Comparison of ENCODE assay signal across 2 cellular contexts in the genomic region with DNA sequence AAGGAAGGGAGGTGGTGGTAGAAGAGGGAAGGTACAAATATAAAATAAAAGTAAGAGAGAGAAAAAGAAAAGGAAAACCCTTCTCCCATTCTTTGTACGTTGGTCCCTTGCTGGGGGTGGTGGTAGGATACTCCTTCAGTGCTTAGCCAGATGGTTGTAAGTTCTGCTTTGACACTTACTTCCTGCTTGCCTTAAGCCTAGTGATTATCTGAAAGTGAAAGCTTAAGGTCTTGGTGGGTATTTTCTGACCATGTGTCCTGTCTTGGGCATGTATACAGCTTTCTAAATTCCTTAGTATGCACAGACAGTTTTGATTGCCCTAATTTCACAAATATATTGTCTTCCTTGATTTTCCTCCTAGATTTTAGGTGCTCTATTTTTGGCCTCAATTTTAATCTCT.
TF ChIP-seq lines count a peak whose summit lies in the region.

No MANE protein-coding gene starts in this region.

TF ChIP-seq in GM23338, 12 proteins besides CTCF, POLR2A, EP300 and RAD21 (continued from another document and continues in another):
- TF ChIP-seq, protein P1, sequence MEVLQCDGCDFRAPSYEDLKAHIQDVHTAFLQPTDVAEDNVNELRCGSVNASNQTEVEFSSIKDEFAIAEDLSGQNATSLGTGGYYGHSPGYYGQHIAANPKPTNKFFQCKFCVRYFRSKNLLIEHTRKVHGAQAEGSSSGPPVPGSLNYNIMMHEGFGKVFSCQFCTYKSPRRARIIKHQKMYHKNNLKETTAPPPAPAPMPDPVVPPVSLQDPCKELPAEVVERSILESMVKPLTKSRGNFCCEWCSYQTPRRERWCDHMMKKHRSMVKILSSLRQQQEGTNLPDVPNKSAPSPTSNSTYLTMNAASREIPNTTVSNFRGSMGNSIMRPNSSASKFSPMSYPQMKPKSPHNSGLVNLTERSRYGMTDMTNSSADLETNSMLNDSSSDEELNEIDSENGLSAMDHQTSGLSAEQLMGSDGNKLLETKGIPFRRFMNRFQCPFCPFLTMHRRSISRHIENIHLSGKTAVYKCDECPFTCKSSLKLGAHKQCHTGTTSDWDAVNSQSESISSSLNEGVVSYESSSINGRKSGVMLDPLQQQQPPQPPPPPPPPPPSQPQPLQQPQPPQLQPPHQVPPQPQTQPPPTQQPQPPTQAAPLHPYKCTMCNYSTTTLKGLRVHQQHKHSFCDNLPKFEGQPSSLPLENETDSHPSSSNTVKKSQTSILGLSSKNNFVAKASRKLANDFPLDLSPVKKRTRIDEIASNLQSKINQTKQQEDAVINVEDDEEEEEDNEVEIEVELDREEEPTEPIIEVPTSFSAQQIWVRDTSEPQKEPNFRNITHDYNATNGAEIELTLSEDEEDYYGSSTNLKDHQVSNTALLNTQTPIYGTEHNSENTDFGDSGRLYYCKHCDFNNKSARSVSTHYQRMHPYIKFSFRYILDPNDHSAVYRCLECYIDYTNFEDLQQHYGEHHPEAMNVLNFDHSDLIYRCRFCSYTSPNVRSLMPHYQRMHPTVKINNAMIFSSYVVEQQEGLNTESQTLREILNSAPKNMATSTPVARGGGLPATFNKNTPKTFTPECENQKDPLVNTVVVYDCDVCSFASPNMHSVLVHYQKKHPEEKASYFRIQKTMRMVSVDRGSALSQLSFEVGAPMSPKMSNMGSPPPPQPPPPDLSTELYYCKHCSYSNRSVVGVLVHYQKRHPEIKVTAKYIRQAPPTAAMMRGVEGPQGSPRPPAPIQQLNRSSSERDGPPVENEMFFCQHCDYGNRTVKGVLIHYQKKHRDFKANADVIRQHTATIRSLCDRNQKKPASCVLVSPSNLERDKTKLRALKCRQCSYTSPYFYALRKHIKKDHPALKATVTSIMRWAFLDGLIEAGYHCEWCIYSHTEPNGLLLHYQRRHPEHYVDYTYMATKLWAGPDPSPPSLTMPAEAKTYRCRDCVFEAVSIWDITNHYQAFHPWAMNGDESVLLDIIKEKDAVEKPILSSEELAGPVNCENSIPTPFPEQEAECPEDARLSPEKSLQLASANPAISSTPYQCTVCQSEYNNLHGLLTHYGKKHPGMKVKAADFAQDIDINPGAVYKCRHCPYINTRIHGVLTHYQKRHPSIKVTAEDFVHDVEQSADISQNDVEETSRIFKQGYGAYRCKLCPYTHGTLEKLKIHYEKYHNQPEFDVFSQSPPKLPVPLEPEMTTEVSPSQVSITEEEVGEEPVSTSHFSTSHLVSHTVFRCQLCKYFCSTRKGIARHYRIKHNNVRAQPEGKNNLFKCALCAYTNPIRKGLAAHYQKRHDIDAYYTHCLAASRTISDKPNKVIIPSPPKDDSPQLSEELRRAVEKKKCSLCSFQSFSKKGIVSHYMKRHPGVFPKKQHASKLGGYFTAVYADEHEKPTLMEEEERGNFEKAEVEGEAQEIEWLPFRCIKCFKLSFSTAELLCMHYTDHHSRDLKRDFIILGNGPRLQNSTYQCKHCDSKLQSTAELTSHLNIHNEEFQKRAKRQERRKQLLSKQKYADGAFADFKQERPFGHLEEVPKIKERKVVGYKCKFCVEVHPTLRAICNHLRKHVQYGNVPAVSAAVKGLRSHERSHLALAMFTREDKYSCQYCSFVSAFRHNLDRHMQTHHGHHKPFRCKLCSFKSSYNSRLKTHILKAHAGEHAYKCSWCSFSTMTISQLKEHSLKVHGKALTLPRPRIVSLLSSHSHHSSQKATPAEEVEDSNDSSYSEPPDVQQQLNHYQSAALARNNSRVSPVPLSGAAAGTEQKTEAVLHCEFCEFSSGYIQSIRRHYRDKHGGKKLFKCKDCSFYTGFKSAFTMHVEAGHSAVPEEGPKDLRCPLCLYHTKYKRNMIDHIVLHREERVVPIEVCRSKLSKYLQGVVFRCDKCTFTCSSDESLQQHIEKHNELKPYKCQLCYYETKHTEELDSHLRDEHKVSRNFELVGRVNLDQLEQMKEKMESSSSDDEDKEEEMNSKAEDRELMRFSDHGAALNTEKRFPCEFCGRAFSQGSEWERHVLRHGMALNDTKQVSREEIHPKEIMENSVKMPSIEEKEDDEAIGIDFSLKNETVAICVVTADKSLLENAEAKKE (CRISPR knock-in tag; IDR thresholded peaks at IDR 0.05), result no peak
- no peak for TF ChIP-seq CREB1 (CRISPR knock-in tag; IDR thresholded peaks at IDR 0.05; ENCODE audit: low read depth)
- no peak for TF ChIP-seq EZH2phosphoT487 (IDR thresholded peaks at IDR 0.05; ENCODE audit: unreplicated experiment)
- TF ChIP-seq, protein P2, sequence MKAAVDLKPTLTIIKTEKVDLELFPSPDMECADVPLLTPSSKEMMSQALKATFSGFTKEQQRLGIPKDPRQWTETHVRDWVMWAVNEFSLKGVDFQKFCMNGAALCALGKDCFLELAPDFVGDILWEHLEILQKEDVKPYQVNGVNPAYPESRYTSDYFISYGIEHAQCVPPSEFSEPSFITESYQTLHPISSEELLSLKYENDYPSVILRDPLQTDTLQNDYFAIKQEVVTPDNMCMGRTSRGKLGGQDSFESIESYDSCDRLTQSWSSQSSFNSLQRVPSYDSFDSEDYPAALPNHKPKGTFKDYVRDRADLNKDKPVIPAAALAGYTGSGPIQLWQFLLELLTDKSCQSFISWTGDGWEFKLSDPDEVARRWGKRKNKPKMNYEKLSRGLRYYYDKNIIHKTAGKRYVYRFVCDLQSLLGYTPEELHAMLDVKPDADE (IDR thresholded peaks at IDR 0.05), result no peak
- no peak for TF ChIP-seq NANOG (IDR thresholded peaks at IDR 0.05; ENCODE audit: borderline replicate concordance)
- TF ChIP-seq, protein P3, sequence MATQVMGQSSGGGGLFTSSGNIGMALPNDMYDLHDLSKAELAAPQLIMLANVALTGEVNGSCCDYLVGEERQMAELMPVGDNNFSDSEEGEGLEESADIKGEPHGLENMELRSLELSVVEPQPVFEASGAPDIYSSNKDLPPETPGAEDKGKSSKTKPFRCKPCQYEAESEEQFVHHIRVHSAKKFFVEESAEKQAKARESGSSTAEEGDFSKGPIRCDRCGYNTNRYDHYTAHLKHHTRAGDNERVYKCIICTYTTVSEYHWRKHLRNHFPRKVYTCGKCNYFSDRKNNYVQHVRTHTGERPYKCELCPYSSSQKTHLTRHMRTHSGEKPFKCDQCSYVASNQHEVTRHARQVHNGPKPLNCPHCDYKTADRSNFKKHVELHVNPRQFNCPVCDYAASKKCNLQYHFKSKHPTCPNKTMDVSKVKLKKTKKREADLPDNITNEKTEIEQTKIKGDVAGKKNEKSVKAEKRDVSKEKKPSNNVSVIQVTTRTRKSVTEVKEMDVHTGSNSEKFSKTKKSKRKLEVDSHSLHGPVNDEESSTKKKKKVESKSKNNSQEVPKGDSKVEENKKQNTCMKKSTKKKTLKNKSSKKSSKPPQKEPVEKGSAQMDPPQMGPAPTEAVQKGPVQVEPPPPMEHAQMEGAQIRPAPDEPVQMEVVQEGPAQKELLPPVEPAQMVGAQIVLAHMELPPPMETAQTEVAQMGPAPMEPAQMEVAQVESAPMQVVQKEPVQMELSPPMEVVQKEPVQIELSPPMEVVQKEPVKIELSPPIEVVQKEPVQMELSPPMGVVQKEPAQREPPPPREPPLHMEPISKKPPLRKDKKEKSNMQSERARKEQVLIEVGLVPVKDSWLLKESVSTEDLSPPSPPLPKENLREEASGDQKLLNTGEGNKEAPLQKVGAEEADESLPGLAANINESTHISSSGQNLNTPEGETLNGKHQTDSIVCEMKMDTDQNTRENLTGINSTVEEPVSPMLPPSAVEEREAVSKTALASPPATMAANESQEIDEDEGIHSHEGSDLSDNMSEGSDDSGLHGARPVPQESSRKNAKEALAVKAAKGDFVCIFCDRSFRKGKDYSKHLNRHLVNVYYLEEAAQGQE (IDR thresholded peaks at IDR 0.05; ENCODE audit: unreplicated experiment), result no peak
- no peak for TF ChIP-seq ZNF331 (CRISPR knock-in tag; IDR thresholded peaks at IDR 0.05; ENCODE audit: low read depth)
- TF ChIP-seq POLR2AphosphoS5 (IDR thresholded peaks at IDR 0.05; ENCODE audit: low read depth), result no peak
- TF ChIP-seq JUNB (IDR thresholded peaks at IDR 0.05; ENCODE audit: unreplicated experiment), result no peak
- TF ChIP-seq STAT1 (IDR thresholded peaks at IDR 0.05; ENCODE audit: unreplicated experiment), result no peak

TF ChIP-seq in WTC11, 78 proteins besides CTCF, POLR2A, EP300 and RAD21 (continued from another document):
- no peak for TF ChIP-seq ZNF416 (CRISPR knock-in tag; IDR thresholded peaks at IDR 0.05)
- TF ChIP-seq CREB1 (CRISPR knock-in tag; IDR thresholded peaks at IDR 0.05), result no peak
- TF ChIP-seq, protein P4, sequence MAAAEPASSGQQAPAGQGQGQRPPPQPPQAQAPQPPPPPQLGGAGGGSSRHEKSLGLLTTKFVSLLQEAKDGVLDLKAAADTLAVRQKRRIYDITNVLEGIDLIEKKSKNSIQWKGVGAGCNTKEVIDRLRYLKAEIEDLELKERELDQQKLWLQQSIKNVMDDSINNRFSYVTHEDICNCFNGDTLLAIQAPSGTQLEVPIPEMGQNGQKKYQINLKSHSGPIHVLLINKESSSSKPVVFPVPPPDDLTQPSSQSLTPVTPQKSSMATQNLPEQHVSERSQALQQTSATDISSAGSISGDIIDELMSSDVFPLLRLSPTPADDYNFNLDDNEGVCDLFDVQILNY (CRISPR knock-in tag; IDR thresholded peaks at IDR 0.05), result no peak
- no peak for TF ChIP-seq ZBTB21 (CRISPR knock-in tag; IDR thresholded peaks at IDR 0.05; ENCODE audit: borderline replicate concordance)
- no peak for TF ChIP-seq GTF2I (CRISPR knock-in tag; conservative IDR thresholded peaks at IDR 0.05)
- no peak for TF ChIP-seq HMGA2 (CRISPR knock-in tag; IDR thresholded peaks at IDR 0.05)
- TF ChIP-seq FOXJ3 (CRISPR knock-in tag; IDR thresholded peaks at IDR 0.05; ENCODE audit: borderline replicate concordance), result no peak
- no peak for TF ChIP-seq ELF4 (CRISPR knock-in tag; IDR thresholded peaks at IDR 0.05; ENCODE audit: low read depth)
- no peak for TF ChIP-seq NFE2L1 (CRISPR knock-in tag; IDR thresholded peaks at IDR 0.05)
